Comparison of ENCODE assay signal across 12 cellular contexts in genomic region chr6:74343804-74344203, GRCh38.
DNase-seq lines count a peak whose midpoint lies in the region; ATAC-seq and TF ChIP-seq lines count a peak whose summit lies in the region.
"Had no signal": no experiment of that assay in that cellular context is flagged by ENCODE, and none has a peak within 500 bp of the region (broad histone marks: within the 10 kb centered on the region; RNA-seq: fewer than 3 reads in every experiment).

No MANE protein-coding gene starts in this region.

- H3K4me1 ChIP-seq in MM.1S (ENCODE audit: low read length), result no peaks in the 10 kb centered on the region

- H3K27me3 ChIP-seq in MM.1S (replicated peaks; ENCODE audit: insufficient read depth, low read length), result no peaks in the 10 kb centered on the region

- H3K4me3 ChIP-seq in MM.1S (ENCODE audit: low read length), result no peak overlapping the region

- H3K27me3 Mint-ChIP-seq in chondrocyte (ENCODE audit: low read depth) (no peaks in the 10 kb centered on the region), osteocyte (ENCODE audit: unreplicated experiment) (peaks cover 2% of the 10 kb centered on the region), CD14-positive monocyte (ENCODE audit: low read depth in 3 of 3) (no peaks in the 10 kb centered on the region)
- H3K27me3 Mint-ChIP-seq: activated CD4-positive, alpha-beta T cell treated with anti-CD3 and anti-CD28 coated beads, Interleukin-2, amount 10 ng/mL, durations not matched to agents 7 days and 5 days; stimulated activated naive B cell treated with anti-CD40 and anti-IgM and Interleukin-4, amounts not matched to agents 10 μg/mL and 1 μg/mL and 100 μg/mL, for 72 hours had no signal

- H3K27ac Mint-ChIP-seq in chondrocyte (ENCODE audit: unreplicated experiment) (no peak overlapping the region), osteocyte (ENCODE audit: unreplicated experiment) (no peak overlapping the region), CD14-positive monocyte (no peak overlapping the region)
- H3K27ac Mint-ChIP-seq: activated CD4-positive, alpha-beta T cell treated with anti-CD3 and anti-CD28 coated beads, Interleukin-2, amount 10 ng/mL, durations not matched to agents 7 days and 5 days; naive thymus-derived CD8-positive, alpha-beta T cell; stimulated activated naive B cell treated with anti-CD40 and anti-IgM and Interleukin-4, amounts not matched to agents 10 μg/mL and 1 μg/mL and 100 μg/mL, for 72 hours had no signal

- H3K36me3 Mint-ChIP-seq in chondrocyte (ENCODE audit: low read depth) (peaks cover 1% of the 10 kb centered on the region), osteocyte (ENCODE audit: unreplicated experiment) (no peaks in the 10 kb centered on the region), CD14-positive monocyte (no peaks in the 10 kb centered on the region)
- H3K36me3 Mint-ChIP-seq: naive thymus-derived CD8-positive, alpha-beta T cell; stimulated activated naive B cell treated with anti-CD40 and anti-IgM and Interleukin-4, amounts not matched to agents 10 μg/mL and 1 μg/mL and 100 μg/mL, for 72 hours had no signal

- no peak overlapping the region for H2AFZ ChIP-seq in MM.1S (ENCODE audit: low read length)

- intact Hi-C loops in CD14-positive monocyte (cut with micrococcal nuclease), result no loop called here

- peak; percentile 28 for TF ChIP-seq CTCF in MM.1S (IDR thresholded peaks at IDR 0.05; ENCODE audit: low read length)
- TF ChIP-seq CTCF in chondrocyte (IDR thresholded peaks at IDR 0.05), result peak; percentile 75
- TF ChIP-seq CTCF in osteocyte (IDR thresholded peaks at IDR 0.05), result peak; percentile 48
- TF ChIP-seq CTCF in CD14-positive monocyte (IDR thresholded peaks at IDR 0.05), result no peak

- DNase-seq in GM03348 (ENCODE audit: low spot score) (peak; percentile 17), MM.1S (peak; percentile 11), chondrocyte (ENCODE audit: low spot score) (no peak), osteocyte (ENCODE audit: extremely low spot score, unreplicated experiment) (no peak), NOMO-1 treated with dmso at 0.1 percent for 144 hours (lab: John Stamatoyannopoulos, UW; ENCODE audit: unreplicated experiment) (no peak), CD14-positive monocyte (ENCODE audit: low spot score) (no peak)
- DNase-seq: activated CD4-positive, alpha-beta T cell treated with anti-CD3 and anti-CD28 coated beads, Interleukin-2, amount 10 ng/mL, durations not matched to agents 7 days and 5 days; naive thymus-derived CD8-positive, alpha-beta T cell; NCI-H1694 treated with DMSO at 0.1 percent for 48 hours; SHP77 treated with DMSO at 0.1 percent for 48 hours; stimulated activated naive B cell treated with anti-CD40 and anti-IgM and Interleukin-4, amounts not matched to agents 10 μg/mL and 1 μg/mL and 100 μg/mL, for 72 hours had no signal

- H3K9ac ChIP-seq in MM.1S (ENCODE audit: low read length), result no peak overlapping the region

- H3K9me3 Mint-ChIP-seq in chondrocyte (ENCODE audit: low read depth) (peaks cover 8% of the 10 kb centered on the region), osteocyte (ENCODE audit: unreplicated experiment) (peaks cover 12% of the 10 kb centered on the region), CD14-positive monocyte (peaks cover 0 to 3% (median 0%) of the 10 kb centered on the region in 7 donors)
- H3K9me3 Mint-ChIP-seq: activated CD4-positive, alpha-beta T cell treated with anti-CD3 and anti-CD28 coated beads, Interleukin-2, amount 10 ng/mL, durations not matched to agents 7 days and 5 days had no signal

- H3K4me3 Mint-ChIP-seq in chondrocyte (ENCODE audit: unreplicated experiment) (no peak overlapping the region), osteocyte (ENCODE audit: unreplicated experiment) (no peak overlapping the region), CD14-positive monocyte (no peak overlapping the region)
- H3K4me3 Mint-ChIP-seq: activated CD4-positive, alpha-beta T cell treated with anti-CD3 and anti-CD28 coated beads, Interleukin-2, amount 10 ng/mL, durations not matched to agents 7 days and 5 days; naive thymus-derived CD8-positive, alpha-beta T cell; stimulated activated naive B cell treated with anti-CD40 and anti-IgM and Interleukin-4, amounts not matched to agents 10 μg/mL and 1 μg/mL and 100 μg/mL, for 72 hours had no signal

- no peak overlapping the region for H3K27ac ChIP-seq in MM.1S (ENCODE audit: low read length)

- H3K79me2 ChIP-seq in MM.1S (ENCODE audit: low read length), result no peaks in the 10 kb centered on the region

- H3F3A ChIP-seq in MM.1S (ENCODE audit: insufficient read depth, low read length), result no peaks in the 10 kb centered on the region

- no peaks in the 10 kb centered on the region for H3K36me3 ChIP-seq in MM.1S (replicated peaks; ENCODE audit: insufficient read depth, low read length)

- H3K9me3 ChIP-seq in MM.1S (replicated peaks; ENCODE audit: insufficient read depth, low read length), result no peaks in the 10 kb centered on the region

- H3K9me2 ChIP-seq in MM.1S (replicated peaks; ENCODE audit: insufficient read depth, low read length), result no peaks in the 10 kb centered on the region

- H3K4me2 ChIP-seq in MM.1S (ENCODE audit: low read depth, low read length), result no peak overlapping the region

- ATAC-seq in HG03354 (IDR thresholded peaks at IDR 0.05; ENCODE audit: poor library complexity, severe bottlenecking, unreplicated experiment), result no peak
- ATAC-seq: naive thymus-derived CD8-positive, alpha-beta T cell; stimulated activated naive B cell treated with anti-CD40 and anti-IgM and Interleukin-4, amounts not matched to agents 10 μg/mL and 1 μg/mL and 100 μg/mL, for 72 hours had no signal

- peaks cover 5% of the 10 kb centered on the region for H3K4me1 Mint-ChIP-seq in chondrocyte (ENCODE audit: low read depth)
- H3K4me1 Mint-ChIP-seq in osteocyte (ENCODE audit: unreplicated experiment), result peaks cover 17% of the 10 kb centered on the region
- H3K4me1 Mint-ChIP-seq in CD14-positive monocyte, result no peaks in the 10 kb centered on the region
- H3K4me1 Mint-ChIP-seq: activated CD4-positive, alpha-beta T cell treated with anti-CD3 and anti-CD28 coated beads, Interleukin-2, amount 10 ng/mL, durations not matched to agents 7 days and 5 days; naive thymus-derived CD8-positive, alpha-beta T cell; stimulated activated naive B cell treated with anti-CD40 and anti-IgM and Interleukin-4, amounts not matched to agents 10 μg/mL and 1 μg/mL and 100 μg/mL, for 72 hours had no signal

- H4K20me1 ChIP-seq in MM.1S (ENCODE audit: insufficient read depth, low read length), result no peaks in the 10 kb centered on the region

Comparison
In these comparisons a context has a peak if more than half of its experiments do, and no peak if none do; other contexts are left out.
1. DNase-seq: peak in GM03348 (single experiment) and MM.1S (single experiment); none in chondrocyte (single experiment), osteocyte (single experiment), NOMO-1 treated with dmso at 0.1 percent for 144 hours (single experiment) and CD14-positive monocyte (single experiment).